ENCODE assay signal across 14 cellular contexts in genomic region chr3:159629329-159630084, GRCh38.
A peak's percentile ranks its signal among the peaks of the same experiment; 100 is the strongest.
DNase-seq lines count a peak whose midpoint lies in the region; ATAC-seq, FAIRE-seq and TF ChIP-seq lines count a peak whose summit lies in the region.
"Had no signal": no experiment of that assay in that cellular context is flagged by ENCODE, and none has a peak within 500 bp of the region (broad histone marks: within the 10 kb centered on the region; RNA-seq: fewer than 3 reads in every experiment).

No MANE protein-coding gene starts in this region.

- H3K14ac ChIP-seq in IMR-90 (replicated peaks; ENCODE audit: low read depth, low read length): no peak overlapping the region

- intact Hi-C loops in IMR-90 (cut with micrococcal nuclease) (no loop called here), ascending aorta (cut with DNase I) (no loop called here)

- H3K27ac ChIP-seq in ACC112 (ENCODE audit: low read depth, low read length): no peak overlapping the region
- H3K27ac ChIP-seq in IMR-90 (ENCODE audit: insufficient read depth, low read length): no peak overlapping the region
- H3K27ac ChIP-seq in mesendoderm (ENCODE audit: low read depth, low read length): no peak overlapping the region
- no peak overlapping the region for H3K27ac ChIP-seq in ascending aorta
- H3K27ac ChIP-seq: RWPE1, SJCRH30 had no signal

- no peak for DNase-seq in IMR-90
- DNase-seq in mesendoderm: no peak
- DNase-seq in stimulated activated naive CD8-positive, alpha-beta T cell treated with anti-CD3 and anti-CD28 coated beads, Interleukin-15, Interleukin-2, amounts not matched to agents 100 U/mL and 50 U/mL, for 24 hours: no peak
- no peak for DNase-seq in OCI-M2 (lab: John Stamatoyannopoulos, UW; ENCODE audit: unreplicated experiment)
- no peak for DNase-seq in hypothalamus (lab: John Stamatoyannopoulos, UW)
- DNase-seq in ascending aorta (ENCODE audit: low spot score in 2 of 2): no peak
- DNase-seq: DMS79, GOT3, Karpas-422, NCI-H187 treated with DMSO at 0.1 percent for 48 hours, SJCRH30 had no signal

- H2AK5ac ChIP-seq in IMR-90 (ENCODE audit: low read depth, low read length): no peak overlapping the region
- H2AK5ac ChIP-seq in mesendoderm (ENCODE audit: low read length): no peak overlapping the region

- H3K4me3 ChIP-seq in ACC112 (ENCODE audit: low read depth, low read length) (no peak overlapping the region), IMR-90 (ENCODE audit: insufficient read depth, low read depth, low read length) (no peak overlapping the region), mesendoderm (ENCODE audit: low read length) (no peak overlapping the region), ascending aorta (no peak overlapping the region)
- H3K4me3 ChIP-seq: SJCRH30 had no signal

- H3K4me2 ChIP-seq in IMR-90 (ENCODE audit: low read depth, low read length): no peak overlapping the region
- H3K4me2 ChIP-seq in mesendoderm (ENCODE audit: low read length): no peak overlapping the region

- no peak overlapping the region; the same call in 1 of the 2 replicates for H3K23ac ChIP-seq in IMR-90 (ENCODE audit: low read depth, low read length)
- H3K23ac ChIP-seq in mesendoderm (ENCODE audit: low read length): no peak overlapping the region

- H3K4ac ChIP-seq in IMR-90 (ENCODE audit: low read depth, low read length): peak overlapping the region; percentile 45
- no peak overlapping the region for H3K4ac ChIP-seq in mesendoderm (ENCODE audit: low read depth, low read length)

- POLR2A ChIA-PET in IMR-90 (lab: Charles Lee; ENCODE audit: unreplicated experiment): no interaction called here

- dilution Hi-C loops in IMR-90 (cut with HindIII; ENCODE audit: low sequenced_read_pairs, unreplicated experiment): no loop called here

- WGBS in IMR-90 (ENCODE audit: extremely low coverage in 2 of 2, insufficient read length in 1 of 2), 2 experiments: no CpG with 5 or more reads among the region's 1 CpG
- WGBS in mesendoderm (ENCODE audit: extremely low coverage, insufficient coverage, low lambda C conversion rate): no CpG with 5 or more reads among the region's 1 CpG

- TF ChIP-seq CTCF in IMR-90 (conservative IDR thresholded peaks at IDR 0.05; ENCODE audit: low read depth, low read length) (no peak), ascending aorta (IDR thresholded peaks at IDR 0.05) (no peak)

- 0 out of 2 replicates have a peak overlapping the region, but pooled peaks have one; percentile 11 for H3K18ac ChIP-seq in IMR-90 (ENCODE audit: low read depth, low read length)
- H3K18ac ChIP-seq in mesendoderm (ENCODE audit: low read length): peak overlapping the region; percentile 68

- H2BK15ac ChIP-seq in IMR-90 (ENCODE audit: low read depth, low read length) (0 out of 3 replicates have a peak overlapping the region, but pooled peaks have one; percentile 36), mesendoderm (replicated peaks; ENCODE audit: low read depth) (no peak overlapping the region)

- H4K20me1 ChIP-seq in IMR-90 (ENCODE audit: insufficient read depth, low read length): no peaks in the 10 kb centered on the region

- no peak for TF ChIP-seq POLR2A in IMR-90 (IDR thresholded peaks at IDR 0.05; ENCODE audit: low read depth, low read length)

- H4K8ac ChIP-seq in IMR-90 (ENCODE audit: low read depth in 2 of 2, low read length in 2 of 2) (no peak overlapping the region), mesendoderm (ENCODE audit: low read depth, low read length) (no peak overlapping the region)

- peak overlapping the region; percentile 59 for H2AFZ ChIP-seq in ACC112 (ENCODE audit: low read length, unreplicated experiment)
- no peak overlapping the region for H2AFZ ChIP-seq in IMR-90 (replicated peaks; ENCODE audit: low read length, poor library complexity)

- peak overlapping the region; percentile 65 for H2AK9ac ChIP-seq in IMR-90 (replicated peaks; ENCODE audit: low read depth, low read length, poor library complexity)

- peak overlapping the region; percentile 7; the same call in 1 of the 2 replicates for H4K91ac ChIP-seq in IMR-90 (ENCODE audit: insufficient read depth, low read depth, low read length)

- peak overlapping the region; percentile 67; the same call in 1 of the 2 replicates for H2BK20ac ChIP-seq in IMR-90 (ENCODE audit: low read depth, low read length)

- ATAC-seq in IMR-90 (ENCODE audit: low read depth): no peak
- ATAC-seq in stimulated activated naive CD8-positive, alpha-beta T cell treated with anti-CD3 and anti-CD28 coated beads, Interleukin-15, Interleukin-2, amounts not matched to agents 100 U/mL and 50 U/mL, for 24 hours: no peak

- H3K9ac ChIP-seq in IMR-90 (ENCODE audit: low read depth, low read length): no peak overlapping the region
- H3K9ac ChIP-seq in mesendoderm (ENCODE audit: low read length): no peak overlapping the region

- H2BK5ac ChIP-seq in IMR-90 (ENCODE audit: low read depth, low read length, poor library complexity, severe bottlenecking): no peak overlapping the region
- no peak overlapping the region for H2BK5ac ChIP-seq in mesendoderm (ENCODE audit: low read length)

- BruUV-seq in IMR-90 (replicated peaks; lab: Mats Ljungman, UMichigan): no TSS peak

- H3K4me1 ChIP-seq in ACC112 (ENCODE audit: control insufficient read depth, insufficient read depth, low read length, unreplicated experiment) (peaks cover 22% of the 10 kb centered on the region), IMR-90 (ENCODE audit: control insufficient read depth, insufficient read depth, low read length) (peaks cover 2% of the 10 kb centered on the region), mesendoderm (ENCODE audit: control insufficient read depth, low read depth, low read length) (peaks cover 9% of the 10 kb centered on the region), ascending aorta (no peaks in the 10 kb centered on the region)

- CTCF ChIA-PET in IMR-90 (lab: Yijun Ruan, JAX): no interaction called here

- H2BK120ac ChIP-seq in IMR-90 (ENCODE audit: low read depth, low read length) (peak overlapping the region; percentile 52), mesendoderm (ENCODE audit: low read depth, low read length) (no peak overlapping the region)

- H3K56ac ChIP-seq in IMR-90 (ENCODE audit: extremely low read depth, insufficient read depth, low read length): no peak overlapping the region
- H3K56ac ChIP-seq in mesendoderm (ENCODE audit: low read length): no peak overlapping the region

- H3K36me3 ChIP-seq in ACC112 (ENCODE audit: insufficient read depth, low read length) (no peaks in the 10 kb centered on the region), IMR-90 (ENCODE audit: control insufficient read depth, insufficient read depth, low read length) (no peaks in the 10 kb centered on the region), mesendoderm (ENCODE audit: control insufficient read depth, insufficient read depth, low read length) (no peaks in the 10 kb centered on the region), ascending aorta (no peaks in the 10 kb centered on the region)
- H3K36me3 ChIP-seq: SJCRH30 had no signal

- H3K27me3 ChIP-seq in ACC112 (ENCODE audit: insufficient read depth, low read length) (no peaks in the 10 kb centered on the region), IMR-90 (ENCODE audit: control insufficient read depth, insufficient read depth, low read length) (no peaks in the 10 kb centered on the region), mesendoderm (ENCODE audit: insufficient read depth, low read length, poor library complexity) (no peaks in the 10 kb centered on the region), ascending aorta (no peaks in the 10 kb centered on the region)
- H3K27me3 ChIP-seq: SJCRH30 had no signal

- FAIRE-seq in endometrium (lab: Jason Lieb, UNC): peak; percentile 88

- H3K79me1 ChIP-seq in IMR-90 (ENCODE audit: low read depth in 1 of 2, low read length in 2 of 2) (no peaks in the 10 kb centered on the region), mesendoderm (ENCODE audit: low read length) (no peaks in the 10 kb centered on the region)

- peaks cover 2% of the 10 kb centered on the region; the same call in 1 of the 2 replicates for H3K9me1 ChIP-seq in IMR-90 (ENCODE audit: insufficient read depth, low read length)

- H3K79me2 ChIP-seq in ACC112 (ENCODE audit: control insufficient read depth, insufficient read depth, low read length, unreplicated experiment): no peaks in the 10 kb centered on the region
- H3K79me2 ChIP-seq in mesendoderm (ENCODE audit: control insufficient read depth, insufficient read depth, low read length): no peaks in the 10 kb centered on the region

- no peak for TF ChIP-seq RAD21 in IMR-90 (IDR thresholded peaks at IDR 0.05; ENCODE audit: low read length)

- H3K9me3 ChIP-seq in IMR-90 (ENCODE audit: control insufficient read depth, insufficient read depth, low read length) (no peaks in the 10 kb centered on the region), ascending aorta (no peaks in the 10 kb centered on the region)

- in situ Hi-C loops in IMR-90 (cut with MboI; ENCODE audit: low sequenced_read_pairs): no loop called here

- H4K5ac ChIP-seq in IMR-90 (ENCODE audit: low read depth, low read length): no peak overlapping the region
- peak overlapping the region; percentile 34 for H4K5ac ChIP-seq in mesendoderm (ENCODE audit: low read length)

TF ChIP-seq in IMR-90, 13 proteins besides CTCF, POLR2A, EP300 and RAD21 (continues in another document):
- TF ChIP-seq RFX5 (IDR thresholded peaks at IDR 0.05; ENCODE audit: low read depth, low read length) (no peak), RCOR1 (IDR thresholded peaks at IDR 0.05; ENCODE audit: insufficient replicate concordance, low read length) (no peak), SMC3 (IDR thresholded peaks at IDR 0.05; ENCODE audit: low read depth, low read length) (no peak), MAFK (IDR thresholded peaks at IDR 0.05; ENCODE audit: low read depth, low read length) (no peak), CEBPB (IDR thresholded peaks at IDR 0.05; ENCODE audit: low read depth, low read length) (no peak), USF2 (IDR thresholded peaks at IDR 0.05; ENCODE audit: low read depth, low read length) (no peak), NFE2L2 (IDR thresholded peaks at IDR 0.05; ENCODE audit: low read depth, low read length) (no peak), BHLHE40 (IDR thresholded peaks at IDR 0.05; ENCODE audit: low read depth, low read length) (no peak), MXI1 (IDR thresholded peaks at IDR 0.05; ENCODE audit: borderline replicate concordance, low read depth, low read length) (no peak), MAZ (IDR thresholded peaks at IDR 0.05; ENCODE audit: borderline replicate concordance, low read depth, low read length) (no peak), FOS (IDR thresholded peaks at IDR 0.05; ENCODE audit: low read depth, low read length) (no peak)
